Comparison of ENCODE assay signal across 19 cellular contexts in the genomic region with DNA sequence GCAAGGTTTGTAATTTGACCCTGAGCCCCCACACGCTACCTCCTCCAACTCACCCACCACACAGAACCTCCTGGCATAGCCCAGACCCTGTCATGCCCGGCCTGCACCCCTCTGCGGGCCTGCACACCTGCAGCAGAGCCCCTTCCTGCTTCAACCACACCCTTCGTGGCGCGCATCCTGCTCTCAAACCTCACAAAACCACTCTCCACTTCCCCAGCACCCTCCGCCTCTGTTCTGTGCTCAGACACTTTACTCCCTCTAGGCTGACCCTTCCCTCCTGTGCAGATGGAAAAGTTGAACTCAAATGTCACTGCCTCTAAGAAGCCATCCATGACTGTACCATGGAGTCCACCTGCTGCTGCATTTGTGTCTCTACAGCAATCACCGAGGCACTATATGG. TPM values are rescaled to one million over a fixed set of nuclear protein-coding genes. Genes with fewer than 3 reads are reported as not detected.
DNase-seq lines count a peak whose midpoint lies in the region; ATAC-seq and TF ChIP-seq lines count a peak whose summit lies in the region.
"Had no signal": no experiment of that assay in that cellular context is flagged by ENCODE, and none has a peak within 500 bp of the region (broad histone marks: within the 10 kb centered on the region; RNA-seq: fewer than 3 reads in every experiment).

No MANE protein-coding gene starts in this region.

- H3K4me2 ChIP-seq in DND-41 (ENCODE audit: insufficient read depth, low read length) (no peak overlapping the region), neural progenitor cell (no peak overlapping the region)
- H3K4me2 ChIP-seq: PC-9 had no signal

- no peaks in the 10 kb centered on the region for H3K27me3 ChIP-seq in DND-41 (ENCODE audit: insufficient read depth, low read length, poor library complexity)
- no peaks in the 10 kb centered on the region for H3K27me3 ChIP-seq in neural progenitor cell
- H3K27me3 ChIP-seq in right lobe of liver = no peaks in the 10 kb centered on the region
- H3K27me3 ChIP-seq: brain microvascular endothelial cell, foreskin keratinocyte had no signal

- no peaks in the 10 kb centered on the region for H3K36me3 ChIP-seq in DND-41 (ENCODE audit: insufficient read depth, low read length)
- H3K36me3 ChIP-seq in neural progenitor cell = no peaks in the 10 kb centered on the region
- H3K36me3 ChIP-seq in right lobe of liver = peaks cover 0 to 22% (median 7%) of the 10 kb centered on the region in 4 donors
- H3K36me3 ChIP-seq: brain microvascular endothelial cell had no signal

- H3K9me3 Mint-ChIP-seq in activated T-cell treated with anti-CD3 and anti-CD28 coated beads, Interleukin-2, amount 50 U/mL, for 24 hours = no peaks in the 10 kb centered on the region
- no peaks in the 10 kb centered on the region for H3K9me3 Mint-ChIP-seq in activated CD8-positive, alpha-beta T cell treated with anti-CD3 and anti-CD28 coated beads, Interleukin-2, amount 10 ng/mL, durations not matched to agents 7 days and 5 days (ENCODE audit: insufficient read depth)
- no peaks in the 10 kb centered on the region for H3K9me3 Mint-ChIP-seq in neural progenitor cell
- H3K9me3 Mint-ChIP-seq: naive B cell had no signal

- H3K4me1 Mint-ChIP-seq in activated T-cell treated with anti-CD3 and anti-CD28 coated beads, Interleukin-2, amount 50 U/mL, for 24 hours (ENCODE audit: low read depth) = peaks cover 10% of the 10 kb centered on the region
- H3K4me1 Mint-ChIP-seq in activated CD8-positive, alpha-beta T cell treated with anti-CD3 and anti-CD28 coated beads, Interleukin-2, amount 10 ng/mL, durations not matched to agents 7 days and 5 days (ENCODE audit: low read depth) = peaks cover 27% of the 10 kb centered on the region
- H3K4me1 Mint-ChIP-seq in neural progenitor cell = peaks cover 2% of the 10 kb centered on the region

- H2AFZ ChIP-seq in DND-41 (ENCODE audit: low read depth, low read length) (no peak overlapping the region), neural progenitor cell (replicated peaks) (no peak overlapping the region)
- H2AFZ ChIP-seq: PC-9 had no signal

- CTCF ChIA-PET in activated CD8-positive, alpha-beta T cell treated with anti-CD3 and anti-CD28 coated beads, Interleukin-2, amount 10 ng/mL, durations not matched to agents 7 days and 5 days (lab: Charles Lee) = interaction anchor here (1.7 kb wide), 1 partner anchor 81 kb away, joined by 4 read pairs; the partner anchor contains the start of gene GPATCH1

- ATAC-seq in DND-41 (ENCODE audit: insufficient read depth, low read depth) = peak; percentile 55
- peak; percentile 86 for ATAC-seq in activated CD8-positive, alpha-beta T cell treated with anti-CD3 and anti-CD28 coated beads, Interleukin-2, amount 10 ng/mL, durations not matched to agents 7 days and 5 days
- ATAC-seq in right lobe of liver = no peak
- ATAC-seq: foreskin keratinocyte, K562 had no signal

- no peaks in the 10 kb centered on the region for H3K9me3 ChIP-seq in DND-41 (ENCODE audit: insufficient read depth, low read length, severe bottlenecking)
- no peaks in the 10 kb centered on the region for H3K9me3 ChIP-seq in neural progenitor cell (ENCODE audit: low read depth)
- no peaks in the 10 kb centered on the region for H3K9me3 ChIP-seq in right lobe of liver
- H3K9me3 ChIP-seq: HAP-1 had no signal

- no peaks in the 10 kb centered on the region for H3K27me3 Mint-ChIP-seq in activated T-cell treated with anti-CD3 and anti-CD28 coated beads, Interleukin-2, amount 50 U/mL, for 24 hours
- no peaks in the 10 kb centered on the region for H3K27me3 Mint-ChIP-seq in activated CD8-positive, alpha-beta T cell treated with anti-CD3 and anti-CD28 coated beads, Interleukin-2, amount 10 ng/mL, durations not matched to agents 7 days and 5 days (ENCODE audit: low read depth)
- peaks cover 2% of the 10 kb centered on the region for H3K27me3 Mint-ChIP-seq in neural progenitor cell (ENCODE audit: insufficient read depth, low read depth)

- TF ChIP-seq POLR2A in right lobe of liver (IDR thresholded peaks at IDR 0.05) = no peak

- no peaks in the 10 kb centered on the region for H3F3A ChIP-seq in neural progenitor cell (ENCODE audit: low read depth)

- H3K27ac Mint-ChIP-seq in activated T-cell treated with anti-CD3 and anti-CD28 coated beads, Interleukin-2, amount 50 U/mL, for 24 hours = no peak overlapping the region
- peak overlapping the region; percentile 86 for H3K27ac Mint-ChIP-seq in activated CD8-positive, alpha-beta T cell treated with anti-CD3 and anti-CD28 coated beads, Interleukin-2, amount 10 ng/mL, durations not matched to agents 7 days and 5 days
- H3K27ac Mint-ChIP-seq in neural progenitor cell = peak overlapping the region; percentile 54

- no peak for TF ChIP-seq CTCF in DND-41 (IDR thresholded peaks at IDR 0.05; ENCODE audit: borderline replicate concordance, extremely low read depth, low read length, poor library complexity, severe bottlenecking)
- TF ChIP-seq CTCF in neural progenitor cell (IDR thresholded peaks at IDR 0.05) = no peak
- TF ChIP-seq CTCF in right lobe of liver (IDR thresholded peaks at IDR 0.05) = no peak

- H3K27ac ChIP-seq in DND-41 (ENCODE audit: low read length) (no peak overlapping the region), neural progenitor cell (no peak overlapping the region), right lobe of liver (no peak overlapping the region)
- H3K27ac ChIP-seq: brain microvascular endothelial cell, foreskin keratinocyte, PC-9 had no signal

- H3K4me1 ChIP-seq in DND-41 (ENCODE audit: insufficient read depth, low read length) (no peaks in the 10 kb centered on the region), neural progenitor cell (peaks cover under 1% of the 10 kb centered on the region), right lobe of liver (peaks cover 0 to 27% (median 12%) of the 10 kb centered on the region in 4 donors)
- H3K4me1 ChIP-seq: foreskin keratinocyte, HAP-1 had no signal

- H3K4me3 ChIP-seq in DND-41 (ENCODE audit: low read depth in 1 of 2, low read length in 2 of 2) (no peak overlapping the region), neural progenitor cell (no peak overlapping the region), right lobe of liver (no peak overlapping the region)
- H3K4me3 ChIP-seq: HAP-1, K562, PC-9 had no signal

- H3K79me2 ChIP-seq in DND-41 (ENCODE audit: insufficient read depth, low read length) (no peaks in the 10 kb centered on the region), neural progenitor cell (ENCODE audit: low read depth) (no peaks in the 10 kb centered on the region)

- peak; percentile 35 for DNase-seq in activated T-cell treated with anti-CD3 and anti-CD28 coated beads, Interleukin-2, amount 50 U/mL, for 24 hours
- DNase-seq in activated T-cell treated with anti-CD3 and anti-CD28 coated beads, Interleukin-2, amount 50 U/mL, for 1 hour = no peak
- DNase-seq in DND-41 = peak; percentile 11
- peak; percentile 75 for DNase-seq in activated CD8-positive, alpha-beta T cell treated with anti-CD3 and anti-CD28 coated beads, Interleukin-2, amount 10 ng/mL, durations not matched to agents 7 days and 5 days
- no peak for DNase-seq in neural progenitor cell (ENCODE audit: low spot score)
- DNase-seq in HuH-7.5 (ENCODE audit: low spot score) = no peak
- DNase-seq in right lobe of liver = no peak
- DNase-seq in mucosa of gallbladder (ENCODE audit: low spot score) = no peak
- DNase-seq: brain microvascular endothelial cell; effector memory CD4-positive, alpha-beta T cell; foreskin keratinocyte; mesendoderm; naive B cell; NCI-H1436 treated with DMSO at 0.1 percent for 48 hours; NCI-H510A treated with DMSO at 0.1 percent for 48 hours; PC-9; stimulated activated CD4-positive, alpha-beta T cell treated with anti-CD3 and anti-CD28 coated beads, Interleukin-4, amount 100 ng/mL, for 4 hours had no signal

- H3K36me3 Mint-ChIP-seq in activated T-cell treated with anti-CD3 and anti-CD28 coated beads, Interleukin-2, amount 50 U/mL, for 24 hours (ENCODE audit: low read depth) = no peaks in the 10 kb centered on the region
- H3K36me3 Mint-ChIP-seq in activated CD8-positive, alpha-beta T cell treated with anti-CD3 and anti-CD28 coated beads, Interleukin-2, amount 10 ng/mL, durations not matched to agents 7 days and 5 days (ENCODE audit: low read depth) = peaks cover 3% of the 10 kb centered on the region
- peaks cover 17% of the 10 kb centered on the region for H3K36me3 Mint-ChIP-seq in neural progenitor cell

- no peak overlapping the region for H3K4me3 Mint-ChIP-seq in activated T-cell treated with anti-CD3 and anti-CD28 coated beads, Interleukin-2, amount 50 U/mL, for 24 hours
- H3K4me3 Mint-ChIP-seq in activated CD8-positive, alpha-beta T cell treated with anti-CD3 and anti-CD28 coated beads, Interleukin-2, amount 10 ng/mL, durations not matched to agents 7 days and 5 days = peak overlapping the region; percentile 32
- no peak overlapping the region for H3K4me3 Mint-ChIP-seq in neural progenitor cell
- H3K4me3 Mint-ChIP-seq: naive B cell had no signal

- intact Hi-C loops in right lobe of liver (cut with DNase I) = no loop called here

- no peaks in the 10 kb centered on the region for H4K20me1 ChIP-seq in DND-41 (ENCODE audit: insufficient read depth, low read length)
- no peaks in the 10 kb centered on the region for H4K20me1 ChIP-seq in neural progenitor cell (ENCODE audit: low read depth)

- no peak overlapping the region for H3K9ac ChIP-seq in DND-41 (ENCODE audit: low read depth, low read length)
- H3K9ac ChIP-seq in neural progenitor cell = no peak overlapping the region

- POLR2A ChIA-PET in activated CD8-positive, alpha-beta T cell treated with anti-CD3 and anti-CD28 coated beads, Interleukin-2, amount 10 ng/mL, durations not matched to agents 7 days and 5 days (lab: Charles Lee) = no interaction called here

- 84% methylated on average over 3 of the region's 8 CpGs for WGBS in right lobe of liver (ENCODE audit: insufficient coverage, low coverage, low lambda C conversion rate, missing lambda C conversion rate)

RNA-seq across cellular contexts. Expression of gene FAAP24, which starts 28.5 kb away (rescaled TPM):
- 1 to 10 TPM; 8.8 to 8.9 TPM for total RNA-seq in activated CD8-positive, alpha-beta T cell treated with anti-CD3 and anti-CD28 coated beads, Interleukin-2, amount 10 ng/mL, durations not matched to agents 7 days and 5 days
- total RNA-seq in neural progenitor cell (ENCODE audit: low replicate concordance) (2.7 and 4.4 TPM in 2 replicates), right lobe of liver (1 to 10 TPM in 2 of 6 experiments, under 1 TPM in 3, not detected in 1; 0.51 to 1.7 (median 0.98) TPM), mucosa of gallbladder (1.7 TPM)

RNA-seq across cellular contexts. Expression of gene CEP89, which starts 28.8 kb away (rescaled TPM):
- 10 to 100 TPM; 20.0 to 23.2 TPM for total RNA-seq in activated CD8-positive, alpha-beta T cell treated with anti-CD3 and anti-CD28 coated beads, Interleukin-2, amount 10 ng/mL, durations not matched to agents 7 days and 5 days
- total RNA-seq in neural progenitor cell (ENCODE audit: low replicate concordance) = 22.0 and 26.1 TPM in 2 replicates
- 1 to 10 TPM; 2.9 to 5.7 (median 4.7) TPM for total RNA-seq in right lobe of liver
- total RNA-seq in mucosa of gallbladder = 19.8 TPM

Comparison
In these comparisons a context has a peak if more than half of its experiments do, and no peak if none do; other contexts are left out.
1. DNase-seq: peak in activated T-cell treated with anti-CD3 and anti-CD28 coated beads, Interleukin-2, amount 50 U/mL, for 24 hours (single experiment), DND-41 (single experiment) and activated CD8-positive, alpha-beta T cell treated with anti-CD3 and anti-CD28 coated beads, Interleukin-2, amount 10 ng/mL, durations not matched to agents 7 days and 5 days (single experiment); none in activated T-cell treated with anti-CD3 and anti-CD28 coated beads, Interleukin-2, amount 50 U/mL, for 1 hour (single experiment), neural progenitor cell (single experiment), HuH-7.5 (single experiment), right lobe of liver (0 of 3) and mucosa of gallbladder (single experiment).
2. ATAC-seq: peak in DND-41 (single experiment) and activated CD8-positive, alpha-beta T cell treated with anti-CD3 and anti-CD28 coated beads, Interleukin-2, amount 10 ng/mL, durations not matched to agents 7 days and 5 days (single experiment); none in right lobe of liver (0 of 4).